ENCODE assay signal across 8 cellular contexts in the genomic region with DNA sequence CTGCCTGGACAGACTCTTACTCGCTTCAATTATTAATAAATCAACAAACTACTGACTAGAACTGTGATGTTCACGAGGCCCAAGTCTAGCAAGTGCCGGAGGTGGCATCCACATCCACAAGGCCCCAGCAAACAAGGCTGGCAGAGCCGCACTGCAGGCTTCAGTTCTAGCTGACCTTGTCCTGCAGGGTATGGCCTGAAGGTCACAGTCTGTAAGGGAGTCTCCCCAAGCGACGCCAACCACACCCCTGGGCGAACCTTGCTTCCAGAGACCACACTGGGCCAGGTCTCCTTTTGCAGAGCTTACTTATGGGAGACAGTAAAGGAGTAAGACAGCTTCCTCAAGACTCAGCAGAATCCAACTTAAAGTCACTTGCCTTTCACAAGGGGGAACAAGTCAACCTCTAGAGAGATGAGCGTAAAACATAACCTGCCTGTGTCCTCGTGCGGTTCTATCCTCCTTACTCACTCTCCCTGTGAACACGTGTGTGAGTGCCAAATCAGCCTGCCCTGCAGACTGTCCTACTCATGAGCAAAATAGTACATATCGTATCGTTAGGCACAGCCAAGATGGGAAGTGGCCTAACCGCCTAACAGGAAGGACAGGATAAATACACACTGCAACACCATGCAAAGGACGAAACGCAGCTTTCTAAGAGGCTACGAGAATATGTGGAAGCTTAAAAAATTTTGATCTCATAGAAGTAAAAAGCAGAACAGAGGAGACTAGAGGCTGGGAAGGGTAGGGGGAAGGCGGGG. TPM values are rescaled to one million over a fixed set of nuclear protein-coding genes. Genes with fewer than 3 reads are reported as not detected.
A peak's percentile ranks its signal among the peaks of the same experiment; 100 is the strongest.
DNase-seq lines count a peak whose midpoint lies in the region; ATAC-seq and TF ChIP-seq lines count a peak whose summit lies in the region.

No MANE protein-coding gene starts in this region.

- H3K4me3 ChIP-seq in body of pancreas (no peak overlapping the region), upper lobe of left lung (no peak overlapping the region)

- peak; percentile 19 for ATAC-seq in body of pancreas
- ATAC-seq in memory B cell (ENCODE audit: low read depth), result no peak
- peak; percentile 66 to 77 for ATAC-seq in upper lobe of left lung (ENCODE audit: low FRiP score in 2 of 2)
- no peak for ATAC-seq in GM21447 (IDR thresholded peaks at IDR 0.05; ENCODE audit: unreplicated experiment)
- ATAC-seq in HG03139 (IDR thresholded peaks at IDR 0.05; ENCODE audit: unreplicated experiment), result no peak

- CTCF ChIA-PET in activated naive CD4-positive, alpha-beta T cell treated with anti-CD3 and anti-CD28 coated beads for 36 hours (lab: Charles Lee), result interaction anchor here (0.6 to 12.6 kb wide), 6 partner anchors 10 to 201 kb away, joined by 3 to 138 read pairs (median 4); no protein-coding TSS in a partner anchor

- H3K27ac ChIP-seq in body of pancreas (peak overlapping the region in 2 of 4 donors; percentile 26 to 78), upper lobe of left lung (peak overlapping the region; percentile 69 to 86 (median 75))

- H3K9me3 Mint-ChIP-seq in activated naive CD4-positive, alpha-beta T cell treated with anti-CD3 and anti-CD28 coated beads for 36 hours, result no peaks in the 10 kb centered on the region
- H3K9me3 Mint-ChIP-seq in memory B cell, result no peaks in the 10 kb centered on the region

- no peaks in the 10 kb centered on the region for H3K27me3 Mint-ChIP-seq in activated naive CD4-positive, alpha-beta T cell treated with anti-CD3 and anti-CD28 coated beads for 36 hours (ENCODE audit: low read depth)
- H3K27me3 Mint-ChIP-seq in memory B cell, result no peaks in the 10 kb centered on the region

- TF ChIP-seq CTCF in body of pancreas (IDR thresholded peaks at IDR 0.05) (no peak), upper lobe of left lung (IDR thresholded peaks at IDR 0.05) (no peak)

- no peak overlapping the region for H3K4me3 Mint-ChIP-seq in activated naive CD4-positive, alpha-beta T cell treated with anti-CD3 and anti-CD28 coated beads for 36 hours
- peak overlapping the region; percentile 63 for H3K4me3 Mint-ChIP-seq in memory B cell

- peaks cover 84% of the 10 kb centered on the region for H3K4me1 Mint-ChIP-seq in activated naive CD4-positive, alpha-beta T cell treated with anti-CD3 and anti-CD28 coated beads for 36 hours (ENCODE audit: low read depth)
- H3K4me1 Mint-ChIP-seq in memory B cell, result peaks cover 74% of the 10 kb centered on the region

- H3K27me3 ChIP-seq in body of pancreas, result no peaks in the 10 kb centered on the region
- no peaks in the 10 kb centered on the region for H3K27me3 ChIP-seq in upper lobe of left lung

- no peaks in the 10 kb centered on the region for H3K36me3 ChIP-seq in body of pancreas (replicated peaks in 1 of 2; ENCODE audit: insufficient read depth in 1 of 2, low read depth in 2 of 2)
- H3K36me3 ChIP-seq in upper lobe of left lung, result peaks cover 0 to 6% (median 0%) of the 10 kb centered on the region in 4 donors

- TF ChIP-seq POLR2A in body of pancreas (IDR thresholded peaks at IDR 0.05) (peak in 1 of 3 donors; percentile 34), upper lobe of left lung (IDR thresholded peaks at IDR 0.05) (peak in 1 of 4 donors; percentile 43)

- peak; percentile 52 for DNase-seq in activated naive CD4-positive, alpha-beta T cell treated with anti-CD3 and anti-CD28 coated beads for 36 hours
- DNase-seq in activated naive CD4-positive, alpha-beta T cell (lab: John Stamatoyannopoulos, UW), result no peak
- peak in 2 of 4 donors; percentile 31 to 78 for DNase-seq in body of pancreas
- no peak for DNase-seq in memory B cell (ENCODE audit: low spot score in 2 of 2)
- peak in 1 of 2 donors; percentile 79 for DNase-seq in upper lobe of left lung
- DNase-seq in NCI-H2029 (lab: John Stamatoyannopoulos, UW), result no peak

- peak in 2 of 4 donors; percentile 81 to 88 for TF ChIP-seq EP300 in upper lobe of left lung (IDR thresholded peaks at IDR 0.05)

- intact Hi-C loops in activated naive CD4-positive, alpha-beta T cell treated with anti-CD3 and anti-CD28 coated beads for 36 hours (cut with micrococcal nuclease), result no loop called here
- intact Hi-C loops in body of pancreas (cut with DNase I), result no loop called here

- H3K27ac Mint-ChIP-seq in activated naive CD4-positive, alpha-beta T cell treated with anti-CD3 and anti-CD28 coated beads for 36 hours, result peak overlapping the region; percentile 54
- H3K27ac Mint-ChIP-seq in memory B cell, result peak overlapping the region; percentile 92

- peaks cover 1% of the 10 kb centered on the region for H3K36me3 Mint-ChIP-seq in activated naive CD4-positive, alpha-beta T cell treated with anti-CD3 and anti-CD28 coated beads for 36 hours (ENCODE audit: low read depth)
- H3K36me3 Mint-ChIP-seq in memory B cell, result peaks cover 14% of the 10 kb centered on the region

- H3K9me3 ChIP-seq in body of pancreas (no peaks in the 10 kb centered on the region), upper lobe of left lung (no peaks in the 10 kb centered on the region)

- H3K4me1 ChIP-seq in body of pancreas (peaks cover 55% of the 10 kb centered on the region), upper lobe of left lung (peaks cover 81 to 96% (median 84%) of the 10 kb centered on the region in 4 donors)

- 67 to 76% methylated on average over 17 to 18 of the region's 18 CpGs for WGBS in body of pancreas, 2 donors
- WGBS in upper lobe of left lung, 2 donors, result 33 to 45% methylated on average over 14 to 18 of the region's 18 CpGs

RNA-seq across cellular contexts. Expression of a gene that starts 22.7 kb away (rescaled TPM):
- 10 to 100 TPM; 11.8 to 11.9 TPM for total RNA-seq in activated naive CD4-positive, alpha-beta T cell treated with anti-CD3 and anti-CD28 coated beads for 36 hours
- total RNA-seq in body of pancreas, result 10 to 100 TPM; 17.1 to 21.1 TPM
- total RNA-seq in upper lobe of left lung, result 10 to 100 TPM; 35.8 to 62.5 (median 47.8) TPM

Comparison
In these comparisons a context has a peak if more than half of its experiments do, and no peak if none do; other contexts are left out.
1. ATAC-seq: peak in body of pancreas (single experiment) and upper lobe of left lung (2 of 2); none in memory B cell (single experiment), GM21447 (single experiment) and HG03139 (single experiment).